Comparison of ENCODE assay signal across 21 cellular contexts in genomic region chr6:87054143-87054833, GRCh38. TPM values are rescaled to one million over a fixed set of nuclear protein-coding genes. Genes with fewer than 3 reads are reported as not detected.
DNase-seq lines count a peak whose midpoint lies in the region; ATAC-seq and TF ChIP-seq lines count a peak whose summit lies in the region.
"Had no signal": no experiment of that assay in that cellular context is flagged by ENCODE, and none has a peak within 500 bp of the region (broad histone marks: within the 10 kb centered on the region; RNA-seq: fewer than 3 reads in every experiment).

No MANE protein-coding gene starts in this region.

- H3K9me2 ChIP-seq in SK-N-SH: no peaks in the 10 kb centered on the region

- no peak for TF ChIP-seq EP300 in SK-N-SH (IDR thresholded peaks at IDR 0.05; ENCODE audit: borderline replicate concordance in 1 of 2, low read depth in 1 of 2, low read length in 1 of 2)

- 41% methylated on average over 3 of the region's 3 CpGs for WGBS in SK-N-SH (ENCODE audit: low lambda C conversion rate)

- no peak overlapping the region for H2AFZ ChIP-seq in SK-N-SH (ENCODE audit: low read depth)

- TF ChIP-seq RAD21 in SK-N-SH (IDR thresholded peaks at IDR 0.05; ENCODE audit: low read length): no peak

- CTCF ChIA-PET in SK-N-SH (lab: Yijun Ruan, JAX): interaction anchor here (1.0 kb wide), 1 partner anchor 13 kb away, joined by 5 read pairs; no protein-coding TSS in a partner anchor
- CTCF ChIA-PET in RWPE1 (lab: Yijun Ruan, JAX): no interaction called here

- DNase-seq in germinal center (ENCODE audit: low spot score) (peak; percentile 18), SK-N-SH (no peak), nucleus accumbens (lab: John Stamatoyannopoulos, UW) (no peak), epidermal melanocyte (ENCODE audit: insufficient read length, low spot score) (no peak), RWPE1 (ENCODE audit: low spot score) (no peak)
- DNase-seq: DND-41, NCI-H1092, NCI-H146, NCI-H2081 treated with DMSO at 0.1 percent for 48 hours, NCI-H510A, NCI-H82, Right ventricle myocardium superior, T-cell had no signal

- no peaks in the 10 kb centered on the region for H3K27me3 ChIP-seq in SK-N-SH (ENCODE audit: insufficient read depth)

- TF ChIP-seq CTCF in SK-N-SH (IDR thresholded peaks at IDR 0.05): no peak
- TF ChIP-seq CTCF in RWPE1 (conservative IDR thresholded peaks at IDR 0.05; ENCODE audit: low read depth): no peak

- H3K4me1 ChIP-seq in SK-N-SH (ENCODE audit: control insufficient read depth in 1 of 2, insufficient read depth in 2 of 2, low read depth in 1 of 2, low read length in 1 of 2): no peaks in the 10 kb centered on the region
- H3K4me1 ChIP-seq: HAP-1 had no signal

- H3K36me3 ChIP-seq in SK-N-SH (replicated peaks in 1 of 2; ENCODE audit: control insufficient read depth in 1 of 2, insufficient read depth in 2 of 2, low read length in 1 of 2): no peaks in the 10 kb centered on the region
- H3K36me3 ChIP-seq: HAP-1 had no signal

- POLR2A ChIA-PET in SK-N-SH (lab: Yijun Ruan, JAX) (no interaction called here), RWPE1 (lab: Yijun Ruan, JAX; ENCODE audit: low non-redundant PET) (interaction anchor here (0.6 kb wide), 1 partner anchor 280 kb away, joined by 3 read pairs; no protein-coding TSS in a partner anchor)

- H3K27ac ChIP-seq in SK-N-SH (ENCODE audit: low read depth in 2 of 2, low read length in 1 of 2) (no peak overlapping the region), RWPE1 (no peak overlapping the region)
- H3K27ac ChIP-seq: C4-2B, SK-N-MC had no signal

- no peaks in the 10 kb centered on the region for H4K20me1 ChIP-seq in SK-N-SH (ENCODE audit: insufficient read depth)

- H3K9me3 ChIP-seq in SK-N-SH: no peaks in the 10 kb centered on the region
- H3K9me3 ChIP-seq: HAP-1 had no signal

- no peak overlapping the region for H3K4me2 ChIP-seq in SK-N-SH

- H3K79me2 ChIP-seq in SK-N-SH (ENCODE audit: insufficient read depth): no peaks in the 10 kb centered on the region

- no peaks in the 10 kb centered on the region for H3F3A ChIP-seq in SK-N-SH (replicated peaks; ENCODE audit: insufficient read depth)

- no peak overlapping the region for H3K4me3 ChIP-seq in SK-N-SH (ENCODE audit: low read depth in 2 of 2, low read length in 1 of 2)
- H3K4me3 ChIP-seq: HAP-1, SK-N-MC had no signal

- no peak overlapping the region for H3K9ac ChIP-seq in SK-N-SH

- peak; percentile 51 for ATAC-seq in GM18498 (IDR thresholded peaks at IDR 0.05; ENCODE audit: unreplicated experiment)
- ATAC-seq in GM21576 (IDR thresholded peaks at IDR 0.05; ENCODE audit: unreplicated experiment): peak; percentile 55
- peak; percentile 49 for ATAC-seq in HG02759 (IDR thresholded peaks at IDR 0.05; ENCODE audit: unreplicated experiment)
- ATAC-seq: HepG2, Panc1, T-cell had no signal

TF ChIP-seq in SK-N-SH, 30 proteins besides CTCF, POLR2A, EP300 and RAD21:
- TF ChIP-seq GABPA (IDR thresholded peaks at IDR 0.05; ENCODE audit: low read depth): no peak
- TF ChIP-seq POLR2AphosphoS5 (IDR thresholded peaks at IDR 0.05; ENCODE audit: low read depth, low read length): no peak
- no peak for TF ChIP-seq TEAD4 (IDR thresholded peaks at IDR 0.05; ENCODE audit: borderline replicate concordance, insufficient read depth)
- TF ChIP-seq USF1 (IDR thresholded peaks at IDR 0.05; ENCODE audit: borderline replicate concordance, low read depth): no peak
- TF ChIP-seq YY1 (IDR thresholded peaks at IDR 0.05; ENCODE audit: low read depth): no peak

RNA-seq across cellular contexts. Expression of gene CGA, which starts 40.6 kb away (rescaled TPM):
- 0.10 and 0.18 TPM in 2 replicates for polyA plus RNA-seq in SK-N-SH (2012; rRNA removed)
- 0.04 and 0.10 TPM in 2 replicates for polyA plus RNA-seq in SK-N-SH (2012; cell fraction: cytosol; rRNA removed)
- 0.25 and 0.41 TPM in 2 replicates for polyA plus RNA-seq in SK-N-SH (2012; cell fraction: nucleus; rRNA removed)
